ENCODE assay signal across 23 cellular contexts in the genomic region with DNA sequence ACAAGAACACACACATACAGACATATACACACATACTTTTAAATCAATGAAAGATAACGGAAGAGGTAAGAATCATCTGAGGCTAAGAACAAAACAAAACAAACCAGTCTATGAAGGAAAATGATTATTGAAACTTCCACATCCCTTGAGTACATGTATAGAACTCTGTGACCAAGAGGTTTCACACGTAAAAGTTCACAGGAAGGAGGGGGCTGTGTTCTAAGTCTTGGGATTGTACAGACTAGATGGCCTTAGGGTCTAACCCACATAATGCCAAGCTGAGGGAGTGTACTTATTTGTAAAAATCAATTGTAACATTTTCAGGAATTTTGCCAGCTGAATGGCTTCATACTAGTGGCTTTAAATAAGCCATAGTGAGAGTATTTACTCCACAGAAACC.
"Had no signal": no experiment of that assay in that cellular context is flagged by ENCODE, and none has a peak within 500 bp of the region (broad histone marks: within the 10 kb centered on the region; RNA-seq: fewer than 3 reads in every experiment).

No MANE protein-coding gene starts in this region.

- H3K27ac Mint-ChIP-seq: immature natural killer cell; memory B cell; natural killer cell treated with Interleukin-12 subunit alpha and Interleukin-12 subunit beta and Interleukin-15 and Interleukin-18, amount 100 ng/mL, for 72 hours; progenitor cell of endocrine pancreas had no signal

- H3K9me3 Mint-ChIP-seq: memory B cell; natural killer cell treated with Interleukin-12 subunit alpha and Interleukin-12 subunit beta and Interleukin-15 and Interleukin-18, amount 100 ng/mL, for 72 hours had no signal

- ATAC-seq: gastroesophageal sphincter; left cardiac atrium; lower lobe of right lung; natural killer cell treated with Interleukin-12 subunit alpha and Interleukin-12 subunit beta and Interleukin-15 and Interleukin-18, amount 100 ng/mL, for 72 hours; pancreas; right cardiac atrium had no signal

- H3K36me3 Mint-ChIP-seq: immature natural killer cell, memory B cell had no signal

- DNase-seq: cortex of kidney; dorsolateral prefrontal cortex; effector CD8-positive, alpha-beta T cell; glutamatergic neuron; immature natural killer cell; kidney; left cardiac atrium; left ventricle myocardium inferior; lower lobe of right lung; midbrain; occipital lobe; pancreas; right cardiac atrium; small intestine; stimulated activated CD4-positive, alpha-beta T cell treated with anti-CD3 and anti-CD28 coated beads, Interleukin-12 subunit alpha, Interleukin-12 subunit beta, amount 100 ng/mL, for 4 hours; stimulated activated naive CD4-positive, alpha-beta T cell; tibial artery; upper lobe of left lung; uterus had no signal

- H3K4me3 Mint-ChIP-seq: immature natural killer cell; memory B cell; natural killer cell treated with Interleukin-12 subunit alpha and Interleukin-12 subunit beta and Interleukin-15 and Interleukin-18, amount 100 ng/mL, for 72 hours had no signal

- H3K4me1 Mint-ChIP-seq: memory B cell had no signal

- H3K27me3 Mint-ChIP-seq: progenitor cell of endocrine pancreas had no signal
